Comparison of ENCODE assay signal across 21 cellular contexts in the genomic region with DNA sequence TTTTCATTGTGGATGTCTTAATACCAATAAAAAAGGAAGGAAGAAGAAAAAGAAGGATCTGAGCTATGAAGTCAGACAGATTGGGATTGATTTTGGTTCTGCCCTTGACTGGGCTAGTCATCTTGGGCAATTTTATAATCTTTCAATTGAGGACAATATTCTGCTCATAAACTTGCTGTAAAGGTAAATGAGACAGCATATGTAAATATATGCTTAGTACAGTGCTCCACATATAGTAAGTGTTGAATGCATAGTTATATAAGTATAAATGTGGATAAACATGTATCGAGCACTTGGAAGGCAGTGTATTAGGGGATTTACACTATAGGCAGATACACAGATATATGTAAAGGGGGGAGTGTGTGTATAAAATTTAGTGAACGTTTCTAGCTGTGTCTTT.
"Had no signal": no experiment of that assay in that cellular context is flagged by ENCODE, and none has a peak within 500 bp of the region (broad histone marks: within the 10 kb centered on the region; RNA-seq: fewer than 3 reads in every experiment).

No MANE protein-coding gene starts in this region.

- H3K4me1 ChIP-seq: foreskin keratinocyte had no signal

- H3K9me3 Mint-ChIP-seq: immature natural killer cell had no signal

- H3K9me3 ChIP-seq: esophagus muscularis mucosa, gastroesophageal sphincter, left lung, lower lobe of right lung had no signal

- DNase-seq: cerebellar nuclear complex; dermis blood vessel endothelial cell; dorsolateral prefrontal cortex; effector CD4-positive, alpha-beta T cell; effector memory CD4-positive, alpha-beta T cell; foreskin keratinocyte; heart left ventricle; hypothalamus; immature natural killer cell; islet precursor cell; kidney; kidney glomerular epithelial cell; left lung; left ventricle myocardium superior; lower lobe of right lung; mesenchymal stem cell had no signal

- H3K36me3 ChIP-seq: esophagus muscularis mucosa, gastroesophageal sphincter, heart left ventricle, left lung, lower lobe of right lung had no signal

- H3K4me3 Mint-ChIP-seq: immature natural killer cell, mesothelial cell of epicardium had no signal

- H3K36me3 Mint-ChIP-seq: immature natural killer cell had no signal

- H3K27ac Mint-ChIP-seq: immature natural killer cell, mesothelial cell of epicardium had no signal

- ATAC-seq: foreskin keratinocyte, gastroesophageal sphincter, heart left ventricle, left lung, left ventricle myocardium superior, lower lobe of right lung had no signal

- H3K4me1 Mint-ChIP-seq: immature natural killer cell had no signal

- H3K4me3 ChIP-seq: coronary artery, dorsolateral prefrontal cortex, esophagus muscularis mucosa, gastroesophageal sphincter, heart left ventricle, hepatocyte, left lung, lower lobe of right lung had no signal
